Comparison of ENCODE assay signal across 10 cellular contexts in the genomic region with DNA sequence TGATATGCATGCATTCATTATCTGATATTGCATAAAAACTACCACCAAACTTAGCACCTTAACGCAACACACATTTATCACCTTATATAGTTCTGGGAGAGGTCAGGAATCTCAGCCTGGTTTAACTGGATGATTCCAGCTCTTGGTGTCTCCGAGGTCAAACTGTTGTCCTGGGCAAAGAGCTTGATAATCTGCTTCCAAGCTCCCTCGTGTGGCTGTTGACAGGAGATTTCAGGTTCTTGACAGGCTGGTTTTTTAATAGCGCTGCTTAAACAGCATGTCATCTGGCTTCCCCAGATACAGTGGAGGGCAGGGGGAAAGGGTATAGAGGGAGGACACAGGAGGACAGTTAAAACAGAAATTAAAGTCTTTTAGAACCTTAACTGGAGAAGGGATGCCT.
DNase-seq lines count a peak whose midpoint lies in the region; ATAC-seq and TF ChIP-seq lines count a peak whose summit lies in the region.
"Had no signal": no experiment of that assay in that cellular context is flagged by ENCODE, and none has a peak within 500 bp of the region (broad histone marks: within the 10 kb centered on the region; RNA-seq: fewer than 3 reads in every experiment).

No MANE protein-coding gene starts in this region.

- H3K4me3 ChIP-seq in fibroblast of pulmonary artery (replicated peaks; ENCODE audit: low read depth, low read length) (no peak overlapping the region), spleen (no peak overlapping the region)

- H3K27me3 ChIP-seq in spleen (replicated peaks in 1 of 7): no peaks in the 10 kb centered on the region

- 34 to 45% (median 40%) methylated on average over 4 of the region's 4 CpGs for WGBS in spleen, 5 donors

- H3K27me3 Mint-ChIP-seq in progenitor cell of endocrine pancreas: peaks cover 7% of the 10 kb centered on the region
- H3K27me3 Mint-ChIP-seq: dendritic cell treated with granulocyte-macrophage colony-stimulating factor and Interleukin-4, amounts not matched to agents 40 ng/mL and 50 ng/mL, for 4 days; memory B cell had no signal

- peaks cover 3% of the 10 kb centered on the region for H3K9me3 Mint-ChIP-seq in progenitor cell of endocrine pancreas (ENCODE audit: low read depth)
- H3K9me3 Mint-ChIP-seq: dendritic cell treated with granulocyte-macrophage colony-stimulating factor and Interleukin-4, amounts not matched to agents 40 ng/mL and 50 ng/mL, for 4 days had no signal

- DNase-seq in HT-29 (ENCODE audit: low spot score): peak; percentile 54
- peak; percentile 89 for DNase-seq in NCI-H82 (lab: John Stamatoyannopoulos, UW)
- DNase-seq in fibroblast of pulmonary artery (ENCODE audit: low read depth): peak; percentile 21
- peak; percentile 9 for DNase-seq in progenitor cell of endocrine pancreas (ENCODE audit: low spot score, unreplicated experiment)
- DNase-seq in spleen: no peak
- DNase-seq in GOT3 (lab: John Stamatoyannopoulos, UW): no peak
- DNase-seq: NCI-H2081 treated with DMSO at 0.1 percent for 48 hours had no signal

- no peak overlapping the region for H3K27ac ChIP-seq in spleen

- H3K4me1 ChIP-seq in spleen: no peaks in the 10 kb centered on the region

- no peaks in the 10 kb centered on the region for H3K9me3 ChIP-seq in spleen

- H3K36me3 ChIP-seq in spleen: no peaks in the 10 kb centered on the region

- TF ChIP-seq POLR2A in spleen (IDR thresholded peaks at IDR 0.05) (no peak), GM18505 (IDR thresholded peaks at IDR 0.05; ENCODE audit: borderline replicate concordance, extremely low read depth, insufficient read depth, insufficient read length) (no peak)

- peaks cover 7% of the 10 kb centered on the region for H3K4me1 Mint-ChIP-seq in progenitor cell of endocrine pancreas (ENCODE audit: low read depth)
- H3K4me1 Mint-ChIP-seq: memory B cell had no signal

- no peak for ATAC-seq in GM18505 (IDR thresholded peaks at IDR 0.05; ENCODE audit: unreplicated experiment)

- intact Hi-C loops in spleen (cut with DNase I; ENCODE audit: low total_unique reads): no loop called here

- no peaks in the 10 kb centered on the region for H3K36me3 Mint-ChIP-seq in progenitor cell of endocrine pancreas (ENCODE audit: insufficient read depth)
- H3K36me3 Mint-ChIP-seq: memory B cell had no signal

- no peak overlapping the region for H3K4me3 Mint-ChIP-seq in progenitor cell of endocrine pancreas (ENCODE audit: low read depth)
- H3K4me3 Mint-ChIP-seq: dendritic cell treated with granulocyte-macrophage colony-stimulating factor and Interleukin-4, amounts not matched to agents 40 ng/mL and 50 ng/mL, for 4 days; memory B cell had no signal

- H3K27ac Mint-ChIP-seq in progenitor cell of endocrine pancreas: no peak overlapping the region
- H3K27ac Mint-ChIP-seq: dendritic cell treated with granulocyte-macrophage colony-stimulating factor and Interleukin-4, amounts not matched to agents 40 ng/mL and 50 ng/mL, for 4 days; memory B cell had no signal

- peak; percentile 6 for TF ChIP-seq CTCF in fibroblast of pulmonary artery (IDR thresholded peaks at IDR 0.05; ENCODE audit: low read length, missing control alignments)
- peak; percentile 48 for TF ChIP-seq CTCF in progenitor cell of endocrine pancreas (IDR thresholded peaks at IDR 0.05; ENCODE audit: unreplicated experiment)
- TF ChIP-seq CTCF in spleen (IDR thresholded peaks at IDR 0.05 in 8 of 11, conservative IDR thresholded peaks at IDR 0.05 in 3 of 11): no peak

Comparison
In these comparisons a context has a peak if more than half of its experiments do, and no peak if none do; other contexts are left out.
1. DNase-seq: peak in HT-29 (single experiment), NCI-H82 (single experiment), fibroblast of pulmonary artery (single experiment) and progenitor cell of endocrine pancreas (single experiment); none in spleen (single experiment) and GOT3 (single experiment).
2. CTCF ChIP-seq: peak in fibroblast of pulmonary artery (single experiment) and progenitor cell of endocrine pancreas (single experiment); none in spleen (0 of 11).